1 cellular context compared by ENCODE assay signal in genomic region chr3:161576733-161577510, GRCh38.
TF ChIP-seq lines count a peak whose summit lies in the region.

No MANE protein-coding gene starts in this region.

TF ChIP-seq in HEK293, 187 proteins besides CTCF, POLR2A, EP300 and RAD21 (continued from another document and continues in another):
- no peak for TF ChIP-seq ZNF362 (tag by site-specific recombination; IDR thresholded peaks at IDR 0.05)
- TF ChIP-seq ZNF391 (tag by site-specific recombination; IDR thresholded peaks at IDR 0.05; ENCODE audit: borderline replicate concordance, low read depth): no peak
- no peak for TF ChIP-seq MYNN (tag by site-specific recombination; IDR thresholded peaks at IDR 0.05; ENCODE audit: borderline replicate concordance)
- no peak for TF ChIP-seq INSM2 (tag by site-specific recombination; IDR thresholded peaks at IDR 0.05)
- no peak for TF ChIP-seq ZSCAN4 (tag by site-specific recombination; IDR thresholded peaks at IDR 0.05)
- TF ChIP-seq ZNF426 (tag by site-specific recombination; IDR thresholded peaks at IDR 0.05): no peak
- TF ChIP-seq ZNF555 (tag by site-specific recombination; conservative IDR thresholded peaks at IDR 0.05): no peak
- TF ChIP-seq ZNF341 (tag by site-specific recombination; IDR thresholded peaks at IDR 0.05; ENCODE audit: low read depth): no peak
- TF ChIP-seq ZNF777 (tag by site-specific recombination; IDR thresholded peaks at IDR 0.05; ENCODE audit: borderline replicate concordance): no peak
- no peak for TF ChIP-seq ZEB2 (tag by site-specific recombination; IDR thresholded peaks at IDR 0.05)
- TF ChIP-seq ZSCAN30 (tag by site-specific recombination; IDR thresholded peaks at IDR 0.05): 0 out of 2 replicates have a peak, but pooled peaks have one; percentile 32
- TF ChIP-seq HOXA7 (CRISPR knock-in tag; IDR thresholded peaks at IDR 0.05; ENCODE audit: borderline replicate concordance): no peak
- TF ChIP-seq TSHZ1 (tag by site-specific recombination; IDR thresholded peaks at IDR 0.05; ENCODE audit: borderline replicate concordance): no peak
- no peak for TF ChIP-seq ZNF221 (tag by site-specific recombination; IDR thresholded peaks at IDR 0.05; ENCODE audit: borderline replicate concordance)
- no peak for TF ChIP-seq ZNF404 (tag by site-specific recombination; IDR thresholded peaks at IDR 0.05)
- no peak for TF ChIP-seq ZNF354C (tag by site-specific recombination; IDR thresholded peaks at IDR 0.05; ENCODE audit: borderline replicate concordance, low read depth)
- TF ChIP-seq ZNF23 (tag by site-specific recombination; IDR thresholded peaks at IDR 0.05; ENCODE audit: borderline replicate concordance): no peak
- TF ChIP-seq ZNF692 (tag by site-specific recombination; IDR thresholded peaks at IDR 0.05): no peak
- no peak for TF ChIP-seq ZNF416 (tag by site-specific recombination; IDR thresholded peaks at IDR 0.05)
- TF ChIP-seq ZBTB26 (tag by site-specific recombination; optimal IDR thresholded peaks at IDR 0.05): no peak
- no peak for TF ChIP-seq ZNF561 (tag by site-specific recombination; IDR thresholded peaks at IDR 0.05; ENCODE audit: borderline replicate concordance)
- TF ChIP-seq ZNF776 (tag by site-specific recombination; IDR thresholded peaks at IDR 0.05; ENCODE audit: borderline replicate concordance): no peak
- TF ChIP-seq ZNF513 (tag by site-specific recombination; IDR thresholded peaks at IDR 0.05): no peak
- peak; percentile 77 for TF ChIP-seq PRDM4 (tag by site-specific recombination; IDR thresholded peaks at IDR 0.05)
- no peak for TF ChIP-seq MEIS1 (CRISPR knock-in tag; IDR thresholded peaks at IDR 0.05; ENCODE audit: borderline replicate concordance)
- no peak for TF ChIP-seq ZNF701 (tag by site-specific recombination; IDR thresholded peaks at IDR 0.05)
- no peak for TF ChIP-seq ZNF621 (tag by site-specific recombination; IDR thresholded peaks at IDR 0.05)
- no peak for TF ChIP-seq ZNF549 (tag by site-specific recombination; IDR thresholded peaks at IDR 0.05)
- no peak for TF ChIP-seq KLF9 (tag by site-specific recombination; IDR thresholded peaks at IDR 0.05; ENCODE audit: low read depth)
- no peak for TF ChIP-seq SCRT2 (tag by site-specific recombination; IDR thresholded peaks at IDR 0.05)
- TF ChIP-seq ZNF16 (tag by site-specific recombination; IDR thresholded peaks at IDR 0.05; ENCODE audit: low read depth): no peak
- TF ChIP-seq ZNF645 (tag by site-specific recombination; IDR thresholded peaks at IDR 0.05): no peak
- TF ChIP-seq ZXDB (tag by site-specific recombination; IDR thresholded peaks at IDR 0.05): no peak
- TF ChIP-seq ZNF112 (tag by site-specific recombination; IDR thresholded peaks at IDR 0.05): no peak
- no peak for TF ChIP-seq ZNF544 (tag by site-specific recombination; IDR thresholded peaks at IDR 0.05)
- peak; percentile 83 for TF ChIP-seq OVOL3 (tag by site-specific recombination; IDR thresholded peaks at IDR 0.05)
- TF ChIP-seq OSR2 (tag by site-specific recombination; IDR thresholded peaks at IDR 0.05): peak; percentile 76; the same call in 1 of the 2 replicates
- no peak for TF ChIP-seq ZNF521 (tag by site-specific recombination; IDR thresholded peaks at IDR 0.05)
- no peak for TF ChIP-seq ZNF473 (tag by site-specific recombination; IDR thresholded peaks at IDR 0.05)
- TF ChIP-seq ZNF664 (tag by site-specific recombination; IDR thresholded peaks at IDR 0.05): no peak
- TF ChIP-seq TRIM28 (IDR thresholded peaks at IDR 0.05; ENCODE audit: borderline replicate concordance, low read length): no peak
- TF ChIP-seq ZNF670 (tag by site-specific recombination; IDR thresholded peaks at IDR 0.05; ENCODE audit: low read depth): no peak
- peak; percentile 61; the same call in 1 of the 2 replicates for TF ChIP-seq ZNF10 (tag by site-specific recombination; IDR thresholded peaks at IDR 0.05)
- TF ChIP-seq PRDM6 (tag by site-specific recombination; IDR thresholded peaks at IDR 0.05): peak; percentile 89
- TF ChIP-seq ZNF18 (tag by site-specific recombination; IDR thresholded peaks at IDR 0.05): peak; percentile 61
- no peak for TF ChIP-seq ZNF837 (tag by site-specific recombination; IDR thresholded peaks at IDR 0.05)
